8 cellular contexts compared by ENCODE assay signal in genomic region chr16:57736419-57737281, GRCh38. TPM values are rescaled to one million over a fixed set of nuclear protein-coding genes. Genes with fewer than 3 reads are reported as not detected.
DNase-seq lines count a peak whose midpoint lies in the region; ATAC-seq, FAIRE-seq and TF ChIP-seq lines count a peak whose summit lies in the region.

No MANE protein-coding gene starts in this region.

- H2BK12ac ChIP-seq in H1 (ENCODE audit: low read depth, low read length), result no peak overlapping the region

- H3K23ac ChIP-seq in H1 (ENCODE audit: insufficient read length), result no peak overlapping the region

- H3K27ac ChIP-seq in H1 (ENCODE audit: low read depth, low read length), result no peak overlapping the region

- H3K4ac ChIP-seq in H1 (replicated peaks; ENCODE audit: insufficient read length, low read depth, low read length), result no peak overlapping the region

- H3K4me3 ChIP-seq in H1 (ENCODE audit: extremely low read depth in 1 of 4, insufficient read depth in 2 of 4, low read depth in 3 of 4, low read length in 4 of 4), result peak overlapping the region; percentile 68 to 87 (median 75)

- POLR2A ChIA-PET in H1 (lab: Charles Lee; ENCODE audit: partially characterized antibody), result interaction anchor here (0.6 to 4.2 kb wide), 11 partner anchors 9 to 264 kb away, joined by 3 to 22 read pairs (median 3); partner anchors contain the start of genes USB1 and ZNF319

- no peaks in the 10 kb centered on the region; a peak in 1 of 4 replicates for H3K9me3 ChIP-seq in H1 (ENCODE audit: insufficient read depth in 2 of 2, low read depth in 1 of 2, low read length in 1 of 2)

- no peak overlapping the region for H3K14ac ChIP-seq in H1 (ENCODE audit: insufficient read length)

- no peaks in the 10 kb centered on the region for H3K27me3 ChIP-seq in H1 (replicated peaks in 1 of 4; ENCODE audit: control insufficient read depth in 3 of 4, extremely low read depth in 1 of 4, insufficient read depth in 3 of 4, low read length in 3 of 4)

- no peak overlapping the region for H4K91ac ChIP-seq in H1 (replicated peaks; ENCODE audit: insufficient read length, low read length)

- no peaks in the 10 kb centered on the region for H3K79me1 ChIP-seq in H1 (ENCODE audit: low read depth, low read length)

- H2AFZ ChIP-seq in H1 (ENCODE audit: low read length), result no peak overlapping the region

- TF ChIP-seq POLR2A in H1 (IDR thresholded peaks at IDR 0.05; ENCODE audit: control extremely low read depth in 1 of 2, low read depth in 2 of 2, low read length in 2 of 2), result no peak

- H4K8ac ChIP-seq in H1 (ENCODE audit: extremely low read depth, insufficient read depth, low read length), result no peak overlapping the region; the same call in 1 of the 2 replicates

- H3K23me2 ChIP-seq in H1 (ENCODE audit: low read depth, low read length), result peaks cover 13% of the 10 kb centered on the region; the same call in 1 of the 2 replicates

- CTCF ChIA-PET in H1 (lab: Charles Lee; ENCODE audit: partially characterized antibody), result interaction anchor here (0.5 to 2.8 kb wide), 16 partner anchors 13 to 160 kb away, joined by 3 to 24 read pairs (median 3); partner anchors contain the start of gene KIFC3

- no peak overlapping the region for H2BK20ac ChIP-seq in H1 (ENCODE audit: low read length)

- peak overlapping the region in 3 of 4 experiments; percentile 35 to 56 (median 38); a peak in 5 of 7 replicates for H3K9ac ChIP-seq in H1 (replicated peaks in 1 of 4; ENCODE audit: extremely low read depth in 1 of 4, low read depth in 3 of 4, low read length in 3 of 4)

- H2AK5ac ChIP-seq in H1 (ENCODE audit: low read depth, low read length), result no peak overlapping the region

- peaks cover 0 to 5% of the 10 kb centered on the region in 2 experiments for H4K20me1 ChIP-seq in H1 (replicated peaks in 1 of 2; ENCODE audit: control insufficient read depth in 1 of 2, insufficient read depth in 2 of 2, low read length in 2 of 2)

- H3K56ac ChIP-seq in H1 (replicated peaks; ENCODE audit: insufficient read length, low read depth, low read length), result no peak overlapping the region

- peak in 1 of 2 experiments; percentile 27; a peak in 1 of 4 replicates for TF ChIP-seq RAD21 in H1 (IDR thresholded peaks at IDR 0.05 in 1 of 2, conservative IDR thresholded peaks at IDR 0.05 in 1 of 2; ENCODE audit: low read depth in 2 of 2, low read length in 2 of 2)

- 41% methylated on average over 21 of the region's 21 CpGs; no CpG with 5 or more reads in 1 of the 2 experiments for WGBS in H1 (ENCODE audit: extremely low coverage in 1 of 2, insufficient coverage in 1 of 2, insufficient read length in 1 of 2, insufficient replicate concordance in 2 of 2, low coverage in 1 of 2, low lambda C conversion rate in 2 of 2, missing lambda C conversion rate in 1 of 2), 2 experiments

- no peak for TF ChIP-seq EP300 in H1 (IDR thresholded peaks at IDR 0.05; ENCODE audit: borderline replicate concordance in 1 of 2, low read depth in 2 of 2, low read length in 2 of 2)

- ATAC-seq in HG02852 (IDR thresholded peaks at IDR 0.05; ENCODE audit: unreplicated experiment), result no peak

- H3K79me2 ChIP-seq in H1 (ENCODE audit: control insufficient read depth in 1 of 2, insufficient read depth in 2 of 2, low read length in 2 of 2), result no peaks in the 10 kb centered on the region; a peak in 1 of 4 replicates

- no peak overlapping the region for H4K5ac ChIP-seq in H1 (ENCODE audit: insufficient read length, low read depth, low read length)

- peak; percentile 88 for DNase-seq in NCI-H510A treated with DMSO at 0.1 percent for 48 hours (lab: John Stamatoyannopoulos, UW)
- no peak for DNase-seq in NCI-H510A (lab: John Stamatoyannopoulos, UW)
- DNase-seq in NCI-H2107 (lab: John Stamatoyannopoulos, UW), result peak; percentile 31
- DNase-seq in activated CD4-positive, alpha-beta T cell treated with anti-CD3 and anti-CD28 coated beads, Interleukin-2, amount 50 U/mL, for 48 hours, result peak; percentile 43 to 56
- no peak for DNase-seq in H1 (ENCODE audit: low read depth in 1 of 2, low spot score in 2 of 2)
- DNase-seq in midbrain (lab: John Stamatoyannopoulos, UW), result peak; percentile 30
- peak; percentile 63 for DNase-seq in stromal cell of bone marrow (ENCODE audit: low read depth)

- H3K18ac ChIP-seq in H1 (ENCODE audit: extremely low read depth, low read length), result no peak overlapping the region; the same call in 1 of the 2 replicates

- FAIRE-seq in H1 (lab: Jason Lieb, UNC), result no peak

- H3K4me1 ChIP-seq in H1 (replicated peaks in 1 of 4; ENCODE audit: control insufficient read depth in 3 of 4, insufficient read depth in 4 of 4, low read length in 3 of 4), result peaks cover 0 to 15% (median 4%) of the 10 kb centered on the region in 4 experiments; a peak in 6 of 7 replicates

- H2BK15ac ChIP-seq in H1 (ENCODE audit: low read length), result no peak overlapping the region

- H2BK120ac ChIP-seq in H1 (replicated peaks; ENCODE audit: low read depth, low read length), result no peak overlapping the region

- H2BK5ac ChIP-seq in H1 (ENCODE audit: low read depth, low read length), result 0 out of 2 replicates have a peak overlapping the region, but pooled peaks have one; percentile 52

- peak; percentile 2 to 31 (median 29); a peak in 3 of 4 replicates for TF ChIP-seq CTCF in H1 (IDR thresholded peaks at IDR 0.05; ENCODE audit: control extremely low read depth in 1 of 3, insufficient read depth in 1 of 3, low read depth in 1 of 3, low read length in 3 of 3)

- peak overlapping the region; percentile 78 to 95 for H3K4me2 ChIP-seq in H1 (ENCODE audit: insufficient read depth in 1 of 2, low read depth in 2 of 2, low read length in 2 of 2)

- H3K36me3 ChIP-seq in H1 (ENCODE audit: control insufficient read depth in 2 of 4, insufficient read depth in 4 of 4, low read length in 3 of 4), result peaks cover 0 to 5% (median 0%) of the 10 kb centered on the region in 4 experiments; a peak in 3 of 8 replicates

TF ChIP-seq in H1, 55 proteins besides CTCF, POLR2A, EP300 and RAD21:
- TF ChIP-seq USF2 (IDR thresholded peaks at IDR 0.05; ENCODE audit: low read length), result peak; percentile 4; the same call in 1 of the 2 replicates
- TF ChIP-seq SIN3A (conservative IDR thresholded peaks at IDR 0.05 in 1 of 2, IDR thresholded peaks at IDR 0.05 in 1 of 2; ENCODE audit: low read depth in 1 of 2, low read length in 2 of 2), result 0 out of 4 replicates have a peak, but pooled peaks of 1 of the 2 experiments have one; percentile 24
- TF ChIP-seq MAX (IDR thresholded peaks at IDR 0.05), result peak; percentile 74
- no peak for TF ChIP-seq TCF12 (IDR thresholded peaks at IDR 0.05; ENCODE audit: low read depth, low read length)
- TF ChIP-seq GABPA (IDR thresholded peaks at IDR 0.05; ENCODE audit: borderline replicate concordance, insufficient read depth, low read length), result no peak
- no peak for TF ChIP-seq POU5F1 (IDR thresholded peaks at IDR 0.05; ENCODE audit: low read depth, low read length)
- 0 out of 2 replicates have a peak, but pooled peaks have one; percentile 4 for TF ChIP-seq TAF1 (IDR thresholded peaks at IDR 0.05; ENCODE audit: low read depth, low read length)
- TF ChIP-seq CEBPB (IDR thresholded peaks at IDR 0.05; ENCODE audit: low read depth, low read length), result no peak
- no peak for TF ChIP-seq ASH2L (IDR thresholded peaks at IDR 0.05; ENCODE audit: low read length)
- TF ChIP-seq KDM4A (IDR thresholded peaks at IDR 0.05; ENCODE audit: low read depth, low read length, severe bottlenecking), result no peak
- TF ChIP-seq CBX8 (IDR thresholded peaks at IDR 0.05; ENCODE audit: borderline replicate concordance, low read depth, low read length), result no peak
- TF ChIP-seq EGR1 (IDR thresholded peaks at IDR 0.05; ENCODE audit: borderline replicate concordance, low read depth, low read length), result no peak
- TF ChIP-seq SAP30 (IDR thresholded peaks at IDR 0.05; ENCODE audit: insufficient read depth, insufficient replicate concordance, low read length), result peak; percentile 62

RNA-seq across cellular contexts. Expression of gene KATNB1, which starts 1.1 kb away (rescaled TPM):
- 50.2 and 50.3 TPM in 2 replicates for total RNA-seq in H1 (2021; fragmentation: NEBNext Ultra II Directional; extraction: Animal tissue kit (Norgen Biotek cat#: 25700))
- 60.4 and 88.4 TPM in 2 replicates for polyA plus RNA-seq in H1 (2011; rRNA removed)
- polyA plus RNA-seq in H1 (2011; cell fraction: cytosol; rRNA removed), result 55.3 TPM
- polyA plus RNA-seq in H1 (2011; cell fraction: nucleus; rRNA removed), result 166 TPM
- polyA plus RNA-seq in H1 (2012, experiment 1 of 2), result 25.0 to 47.4 TPM (median 43.4 TPM) in 4 replicates
- 48.3 TPM for polyA plus RNA-seq in H1 (2012, experiment 2 of 2)
- 31.0 TPM for polyA plus RNA-seq in H1 (2013, experiment 1 of 2)
- polyA plus RNA-seq in H1 (2013, experiment 2 of 2), result 28.8 TPM
- 31.8 and 43.0 TPM in 2 replicates for polyA minus RNA-seq in H1 (2011; rRNA and poly(A)+ RNA removed)
- 29.9 TPM for polyA minus RNA-seq in H1 (2011; cell fraction: cytosol; rRNA and poly(A)+ RNA removed)
- 42.7 TPM for polyA minus RNA-seq in H1 (2011; cell fraction: nucleus; rRNA and poly(A)+ RNA removed)

RNA-seq across cellular contexts. Expression of gene DRC7, which starts 42.0 kb away (rescaled TPM):
- total RNA-seq in H1 (2021; fragmentation: NEBNext Ultra II Directional; extraction: Animal tissue kit (Norgen Biotek cat#: 25700)), result not detected in 2 replicates
- 0.13 and 0.14 TPM in 2 replicates for polyA plus RNA-seq in H1 (2011; rRNA removed)
- polyA plus RNA-seq in H1 (2011; cell fraction: cytosol; rRNA removed), result 0.16 TPM
- 0.27 TPM for polyA plus RNA-seq in H1 (2011; cell fraction: nucleus; rRNA removed)
- 0.23 to 0.48 TPM (median 0.27 TPM) in 3 of 4 replicates, not detected in the other for polyA plus RNA-seq in H1 (2012, experiment 1 of 2)
- not detected for polyA plus RNA-seq in H1 (2012, experiment 2 of 2)
- 0.06 TPM for polyA plus RNA-seq in H1 (2013, experiment 1 of 2)
- polyA plus RNA-seq in H1 (2013, experiment 2 of 2), result 0.04 TPM
- 0.09 TPM in 1 of 2 replicates, not detected in the other for polyA minus RNA-seq in H1 (2011; rRNA and poly(A)+ RNA removed)
- polyA minus RNA-seq in H1 (2011; cell fraction: cytosol; rRNA and poly(A)+ RNA removed), result not detected
- polyA minus RNA-seq in H1 (2011; cell fraction: nucleus; rRNA and poly(A)+ RNA removed), result not detected

Comparison
In these comparisons a context has a peak if more than half of its experiments do, and no peak if none do; other contexts are left out.
1. DNase-seq: peak in NCI-H510A treated with DMSO at 0.1 percent for 48 hours (single experiment), NCI-H2107 (single experiment), activated CD4-positive, alpha-beta T cell treated with anti-CD3 and anti-CD28 coated beads, Interleukin-2, amount 50 U/mL, for 48 hours (2 of 2), midbrain (single experiment) and stromal cell of bone marrow (single experiment); none in NCI-H510A (single experiment) and H1 (0 of 2).